Comparison of ENCODE assay signal across 23 cellular contexts in genomic region chr3:47908744-47909143, GRCh38.
"Had no signal": no experiment of that assay in that cellular context is flagged by ENCODE, and none has a peak within 500 bp of the region (broad histone marks: within the 10 kb centered on the region; RNA-seq: fewer than 3 reads in every experiment).

No MANE protein-coding gene starts in this region.

- ATAC-seq: right lobe of liver; stimulated activated naive CD8-positive, alpha-beta T cell treated with anti-CD3 and anti-CD28 coated beads, Interleukin-15, amount 100 ng/mL, for 72 hours; WTC11 had no signal

- H2AFZ ChIP-seq: neural progenitor cell had no signal

- H3K27ac ChIP-seq: esophagus squamous epithelium, neural progenitor cell, right lobe of liver, suprapubic skin, transverse colon, vagina had no signal

- H3K9me3 ChIP-seq: esophagus squamous epithelium, right lobe of liver, suprapubic skin, transverse colon, vagina had no signal

- H3K4me3 ChIP-seq: esophagus squamous epithelium, neural progenitor cell, right lobe of liver, suprapubic skin, transverse colon, vagina had no signal

- H3K4me2 ChIP-seq: neural progenitor cell had no signal

- H3K4me1 ChIP-seq: neural progenitor cell, right lobe of liver, suprapubic skin, transverse colon, vagina had no signal

- H3K4me3 Mint-ChIP-seq: activated CD4-positive, alpha-beta memory T cell treated with anti-CD3 and anti-CD28 coated beads for 36 hours; activated naive CD8-positive, alpha-beta T cell; activated T-helper 1 cell treated with anti-CD3 and anti-CD28 coated beads, Interleukin-12 subunit alpha, Interleukin-12 subunit beta, Interleukin-2, Interleukin-4 antibody, amounts not matched to agents 30 ng/mL and 10 ng/mL and 1 ng/mL, durations not matched to agents 14 hours and 24 hours and 36 hours; memory B cell; naive B cell; neural progenitor cell; stimulated activated naive CD8-positive, alpha-beta T cell treated with anti-CD3 and anti-CD28 coated beads, Interleukin-15, amount 100 ng/mL, for 72 hours; WTC11 had no signal

- H3K27ac Mint-ChIP-seq: activated CD4-positive, alpha-beta memory T cell treated with anti-CD3 and anti-CD28 coated beads for 36 hours; activated naive CD8-positive, alpha-beta T cell; activated T-helper 1 cell treated with anti-CD3 and anti-CD28 coated beads, Interleukin-12 subunit alpha, Interleukin-12 subunit beta, Interleukin-2, Interleukin-4 antibody, amounts not matched to agents 30 ng/mL and 10 ng/mL and 1 ng/mL, durations not matched to agents 14 hours and 24 hours and 36 hours; memory B cell; neural progenitor cell; stimulated activated naive CD8-positive, alpha-beta T cell treated with anti-CD3 and anti-CD28 coated beads, Interleukin-15, amount 100 ng/mL, for 72 hours had no signal

- H3K36me3 ChIP-seq: neural progenitor cell had no signal

- H3K4me1 Mint-ChIP-seq: memory B cell, naive B cell had no signal

- H3K9me3 Mint-ChIP-seq: activated CD4-positive, alpha-beta memory T cell treated with anti-CD3 and anti-CD28 coated beads for 36 hours; activated T-helper 1 cell treated with anti-CD3 and anti-CD28 coated beads, Interleukin-12 subunit alpha, Interleukin-12 subunit beta, Interleukin-2, Interleukin-4 antibody, amounts not matched to agents 30 ng/mL and 10 ng/mL and 1 ng/mL, durations not matched to agents 14 hours and 24 hours and 36 hours; memory B cell; naive B cell; stimulated activated naive CD8-positive, alpha-beta T cell treated with anti-CD3 and anti-CD28 coated beads, Interleukin-15, amount 100 ng/mL, for 72 hours; WTC11 had no signal

- H3K27me3 ChIP-seq: esophagus squamous epithelium, neural progenitor cell, right lobe of liver, suprapubic skin, transverse colon, vagina had no signal

- H3K9ac ChIP-seq: neural progenitor cell had no signal

- DNase-seq: activated CD4-positive, alpha-beta memory T cell treated with anti-CD3 and anti-CD28 coated beads for 36 hours; activated CD4-positive, alpha-beta T cell treated with anti-CD3 and anti-CD28 coated beads for 4 hours; activated gamma-delta T cell treated with Interleukin-2 at 50 U/mL for 16 hours; activated T-cell treated with anti-CD3 and anti-CD28 coated beads for 4 hours; cortex of kidney; effector CD4-positive, alpha-beta T cell; esophagus squamous epithelium; kidney; naive B cell; right lobe of liver; small intestine; stimulated activated CD4-positive, alpha-beta T cell treated with anti-CD3 and anti-CD28 coated beads, Interleukin-4, amount 100 ng/mL, for 1 hour; stimulated activated naive CD8-positive, alpha-beta T cell treated with anti-CD3 and anti-CD28 coated beads, Interleukin-15, amount 100 ng/mL, for 72 hours; SW 1271; T-helper 2 cell; transverse colon had no signal

- H3K27me3 Mint-ChIP-seq: activated CD4-positive, alpha-beta memory T cell treated with anti-CD3 and anti-CD28 coated beads for 36 hours; activated naive CD8-positive, alpha-beta T cell; memory B cell; naive B cell; stimulated activated naive CD8-positive, alpha-beta T cell treated with anti-CD3 and anti-CD28 coated beads, Interleukin-15, amount 100 ng/mL, for 72 hours had no signal
